Comparison of ENCODE assay signal across 1 cellular context in the genomic region with DNA sequence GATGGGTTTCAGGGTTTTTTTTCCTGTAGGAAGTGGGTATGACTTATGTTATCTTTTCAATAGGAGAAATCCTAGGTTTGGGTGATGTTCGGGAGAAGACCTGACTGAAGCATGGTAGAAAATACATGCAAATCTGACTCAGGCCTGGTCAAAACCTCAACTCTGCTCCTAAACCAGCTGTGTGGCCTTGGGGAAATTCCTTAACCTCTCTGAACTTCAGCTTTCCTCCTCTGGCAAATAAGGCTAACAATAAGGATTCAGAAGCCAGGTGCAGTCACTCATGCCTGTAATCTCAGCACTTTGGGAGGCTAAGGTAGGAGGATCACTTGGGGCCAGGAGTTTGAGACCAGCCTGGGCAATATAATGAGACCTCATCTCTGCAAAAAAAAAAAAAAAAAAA.
TF ChIP-seq lines count a peak whose summit lies in the region.

No MANE protein-coding gene starts in this region.

TF ChIP-seq in K562, 482 proteins besides CTCF, POLR2A, EP300 and RAD21 (continued from another document):
- TF ChIP-seq, protein P1, sequence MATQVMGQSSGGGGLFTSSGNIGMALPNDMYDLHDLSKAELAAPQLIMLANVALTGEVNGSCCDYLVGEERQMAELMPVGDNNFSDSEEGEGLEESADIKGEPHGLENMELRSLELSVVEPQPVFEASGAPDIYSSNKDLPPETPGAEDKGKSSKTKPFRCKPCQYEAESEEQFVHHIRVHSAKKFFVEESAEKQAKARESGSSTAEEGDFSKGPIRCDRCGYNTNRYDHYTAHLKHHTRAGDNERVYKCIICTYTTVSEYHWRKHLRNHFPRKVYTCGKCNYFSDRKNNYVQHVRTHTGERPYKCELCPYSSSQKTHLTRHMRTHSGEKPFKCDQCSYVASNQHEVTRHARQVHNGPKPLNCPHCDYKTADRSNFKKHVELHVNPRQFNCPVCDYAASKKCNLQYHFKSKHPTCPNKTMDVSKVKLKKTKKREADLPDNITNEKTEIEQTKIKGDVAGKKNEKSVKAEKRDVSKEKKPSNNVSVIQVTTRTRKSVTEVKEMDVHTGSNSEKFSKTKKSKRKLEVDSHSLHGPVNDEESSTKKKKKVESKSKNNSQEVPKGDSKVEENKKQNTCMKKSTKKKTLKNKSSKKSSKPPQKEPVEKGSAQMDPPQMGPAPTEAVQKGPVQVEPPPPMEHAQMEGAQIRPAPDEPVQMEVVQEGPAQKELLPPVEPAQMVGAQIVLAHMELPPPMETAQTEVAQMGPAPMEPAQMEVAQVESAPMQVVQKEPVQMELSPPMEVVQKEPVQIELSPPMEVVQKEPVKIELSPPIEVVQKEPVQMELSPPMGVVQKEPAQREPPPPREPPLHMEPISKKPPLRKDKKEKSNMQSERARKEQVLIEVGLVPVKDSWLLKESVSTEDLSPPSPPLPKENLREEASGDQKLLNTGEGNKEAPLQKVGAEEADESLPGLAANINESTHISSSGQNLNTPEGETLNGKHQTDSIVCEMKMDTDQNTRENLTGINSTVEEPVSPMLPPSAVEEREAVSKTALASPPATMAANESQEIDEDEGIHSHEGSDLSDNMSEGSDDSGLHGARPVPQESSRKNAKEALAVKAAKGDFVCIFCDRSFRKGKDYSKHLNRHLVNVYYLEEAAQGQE (CRISPR knock-in tag; IDR thresholded peaks at IDR 0.05; ENCODE audit: low read depth): no peak
- peak; percentile 85 for TF ChIP-seq RBM25 (IDR thresholded peaks at IDR 0.05; ENCODE audit: low read depth, low read length, severe bottlenecking)
- TF ChIP-seq SIN3A (IDR thresholded peaks at IDR 0.05; ENCODE audit: borderline replicate concordance in 2 of 2, control insufficient read depth in 1 of 2, low read depth in 2 of 2, low read length in 2 of 2): no peak
- no peak for TF ChIP-seq ZFP36 (IDR thresholded peaks at IDR 0.05; ENCODE audit: low read depth, low read length, partially characterized antibody)
- no peak for TF ChIP-seq MEIS2 (IDR thresholded peaks at IDR 0.05; ENCODE audit: partially characterized antibody)
